Comparison of ENCODE assay signal across 2 cellular contexts in genomic region chr19:56868446-56868845, GRCh38.
"Had no signal": no experiment of that assay in that cellular context is flagged by ENCODE, and none has a peak within 500 bp of the region (broad histone marks: within the 10 kb centered on the region; RNA-seq: fewer than 3 reads in every experiment).

No MANE protein-coding gene starts in this region.

- DNase-seq: IMR-90 had no signal

- H3K27ac ChIP-seq: HL-60 had no signal
